ENCODE assay signal across 1 cellular context in genomic region chr12:57549909-57550627, GRCh38.
TF ChIP-seq lines count a peak whose summit lies in the region.

KIF5A (plus strand) TSS chr12:57550044; CDS start chr12:57550272, 228 bp downstream.

TF ChIP-seq in K562, 482 proteins besides CTCF, POLR2A, EP300 and RAD21 (continued from another document and continues in another):
- TF ChIP-seq POLR2H (tag; IDR thresholded peaks at IDR 0.05; ENCODE audit: low read depth), result no peak
- 0 out of 2 replicates have a peak, but pooled peaks have one; percentile 40 for TF ChIP-seq ZNF511 (CRISPR knock-in tag; IDR thresholded peaks at IDR 0.05)
- no peak for TF ChIP-seq KLF13 (tag; IDR thresholded peaks at IDR 0.05; ENCODE audit: borderline replicate concordance, low read depth)
- peak; percentile 79 for TF ChIP-seq CXXC5 (CRISPR knock-in tag; IDR thresholded peaks at IDR 0.05)
- no peak for TF ChIP-seq HSF4 (CRISPR knock-in tag; IDR thresholded peaks at IDR 0.05; ENCODE audit: borderline replicate concordance)
- no peak for TF ChIP-seq CHD1 (IDR thresholded peaks at IDR 0.05; ENCODE audit: low read length)
- TF ChIP-seq NBN (IDR thresholded peaks at IDR 0.05; ENCODE audit: low read depth), result no peak
- no peak for TF ChIP-seq TAL1 (IDR thresholded peaks at IDR 0.05)
- peak; percentile 47 for TF ChIP-seq TAF1 (IDR thresholded peaks at IDR 0.05; ENCODE audit: control insufficient read depth, extremely low read depth, insufficient read depth, low read length, severe bottlenecking)
- no peak for TF ChIP-seq E2F8 (IDR thresholded peaks at IDR 0.05; ENCODE audit: low read depth, partially characterized antibody)
- no peak for TF ChIP-seq THRAP3 (IDR thresholded peaks at IDR 0.05; ENCODE audit: borderline replicate concordance)
- no peak for TF ChIP-seq BRF1 (IDR thresholded peaks at IDR 0.05; ENCODE audit: borderline replicate concordance, extremely low read depth, insufficient read length)
- peak; percentile 46 for TF ChIP-seq PHF20 (IDR thresholded peaks at IDR 0.05; ENCODE audit: partially characterized antibody)
- no peak for TF ChIP-seq TOE1 (IDR thresholded peaks at IDR 0.05; ENCODE audit: borderline replicate concordance)
- no peak for TF ChIP-seq TOE1 (CRISPR knock-in tag; IDR thresholded peaks at IDR 0.05; ENCODE audit: borderline replicate concordance, low read depth)
- TF ChIP-seq TRIM24 (IDR thresholded peaks at IDR 0.05), result no peak
- no peak for TF ChIP-seq ZNF24 (IDR thresholded peaks at IDR 0.05)
- no peak for TF ChIP-seq GMEB1 (CRISPR knock-in tag; IDR thresholded peaks at IDR 0.05)
- no peak for TF ChIP-seq CBX2 (IDR thresholded peaks at IDR 0.05; ENCODE audit: insufficient read depth, low read length, poor library complexity, severe bottlenecking)
- TF ChIP-seq NR3C1 (CRISPR knock-in tag; IDR thresholded peaks at IDR 0.05), result no peak
- TF ChIP-seq ZNF232 (CRISPR knock-in tag; IDR thresholded peaks at IDR 0.05), result no peak
- no peak for TF ChIP-seq HNRNPUL1 (IDR thresholded peaks at IDR 0.05; ENCODE audit: low read length)
- TF ChIP-seq HCFC1 (IDR thresholded peaks at IDR 0.05; ENCODE audit: low read depth, low read length), result no peak
- TF ChIP-seq HINFP (tag; conservative IDR thresholded peaks at IDR 0.05; ENCODE audit: low read depth), result no peak
- TF ChIP-seq STAT5B (CRISPR knock-in tag; IDR thresholded peaks at IDR 0.05), result no peak
- TF ChIP-seq ZNF584 (CRISPR knock-in tag; IDR thresholded peaks at IDR 0.05; ENCODE audit: low read depth), result no peak
- no peak for TF ChIP-seq ZBTB12 (CRISPR knock-in tag; IDR thresholded peaks at IDR 0.05)
- no peak for TF ChIP-seq HDAC2 (IDR thresholded peaks at IDR 0.05)
- no peak for TF ChIP-seq FOXP4 (CRISPR knock-in tag; IDR thresholded peaks at IDR 0.05; ENCODE audit: borderline replicate concordance)
- no peak for TF ChIP-seq BRD4 (IDR thresholded peaks at IDR 0.05)
- TF ChIP-seq ZBTB1 (CRISPR knock-in tag; IDR thresholded peaks at IDR 0.05; ENCODE audit: borderline replicate concordance, low read depth), result peak; percentile 22; the same call in 1 of the 2 replicates
- no peak for TF ChIP-seq BDP1 (IDR thresholded peaks at IDR 0.05; ENCODE audit: insufficient read depth, insufficient read length)
- no peak for TF ChIP-seq RUNX1 (IDR thresholded peaks at IDR 0.05; ENCODE audit: low read depth)
- no peak for TF ChIP-seq CREM (IDR thresholded peaks at IDR 0.05; ENCODE audit: low read depth)
- no peak for TF ChIP-seq NFATC3 (IDR thresholded peaks at IDR 0.05)
- TF ChIP-seq ZNF639 (CRISPR knock-in tag; conservative IDR thresholded peaks at IDR 0.05 in 1 of 2, IDR thresholded peaks at IDR 0.05 in 1 of 2), result no peak
- no peak for TF ChIP-seq MCM5 (IDR thresholded peaks at IDR 0.05; ENCODE audit: low read depth)
- no peak for TF ChIP-seq ZNF224 (CRISPR knock-in tag; IDR thresholded peaks at IDR 0.05)
- TF ChIP-seq C11orf30 (IDR thresholded peaks at IDR 0.05; ENCODE audit: low read depth), result no peak
- TF ChIP-seq TAF7 (tag; IDR thresholded peaks at IDR 0.05), result no peak
- peak; percentile 88 for TF ChIP-seq POLR2G (IDR thresholded peaks at IDR 0.05; ENCODE audit: low read depth, low read length)
- no peak for TF ChIP-seq SAFB (IDR thresholded peaks at IDR 0.05; ENCODE audit: borderline replicate concordance, low read depth, low read length)
- no peak for TF ChIP-seq XRCC4 (IDR thresholded peaks at IDR 0.05; ENCODE audit: extremely low read depth, insufficient read depth, insufficient read length)
- TF ChIP-seq ZZZ3 (IDR thresholded peaks at IDR 0.05), result no peak
- no peak for TF ChIP-seq ZNF507 (tag; conservative IDR thresholded peaks at IDR 0.05)
- peak in 1 of 2 experiments; percentile 72 for TF ChIP-seq E2F6 (IDR thresholded peaks at IDR 0.05; ENCODE audit: borderline replicate concordance in 1 of 2, extremely low read depth in 1 of 2, insufficient read depth in 1 of 2, insufficient read length in 1 of 2, low read depth in 1 of 2, low read length in 1 of 2, poor library complexity in 1 of 2, severe bottlenecking in 1 of 2)
- TF ChIP-seq RBFOX2 (IDR thresholded peaks at IDR 0.05; ENCODE audit: low read depth, low read length), result peak; percentile 90
- TF ChIP-seq SIRT6 (IDR thresholded peaks at IDR 0.05; ENCODE audit: low read depth, low read length), result no peak
- TF ChIP-seq RB1 (IDR thresholded peaks at IDR 0.05; ENCODE audit: low read depth), result peak; percentile 55; the same call in 1 of the 2 replicates
- no peak for TF ChIP-seq ELK1 (CRISPR knock-in tag; IDR thresholded peaks at IDR 0.05)
- no peak for TF ChIP-seq XRCC3 (IDR thresholded peaks at IDR 0.05)
- TF ChIP-seq DPF2 (IDR thresholded peaks at IDR 0.05), result no peak
- TF ChIP-seq MEF2A (IDR thresholded peaks at IDR 0.05; ENCODE audit: control insufficient read depth, low read depth, low read length), result no peak
- TF ChIP-seq CHD4 (IDR thresholded peaks at IDR 0.05; ENCODE audit: insufficient read depth, insufficient replicate concordance, low read depth, low read length, poor library complexity, severe bottlenecking), result no peak
- no peak for TF ChIP-seq DLX4 (CRISPR knock-in tag; IDR thresholded peaks at IDR 0.05)
- TF ChIP-seq PTRF (tag; IDR thresholded peaks at IDR 0.05), result no peak
- TF ChIP-seq KDM1A (IDR thresholded peaks at IDR 0.05), result no peak
- no peak for TF ChIP-seq ZNF23 (CRISPR knock-in tag; IDR thresholded peaks at IDR 0.05)
- TF ChIP-seq CHAMP1 (IDR thresholded peaks at IDR 0.05), result no peak
